ENCODE assay signal across 22 cellular contexts in the genomic region with DNA sequence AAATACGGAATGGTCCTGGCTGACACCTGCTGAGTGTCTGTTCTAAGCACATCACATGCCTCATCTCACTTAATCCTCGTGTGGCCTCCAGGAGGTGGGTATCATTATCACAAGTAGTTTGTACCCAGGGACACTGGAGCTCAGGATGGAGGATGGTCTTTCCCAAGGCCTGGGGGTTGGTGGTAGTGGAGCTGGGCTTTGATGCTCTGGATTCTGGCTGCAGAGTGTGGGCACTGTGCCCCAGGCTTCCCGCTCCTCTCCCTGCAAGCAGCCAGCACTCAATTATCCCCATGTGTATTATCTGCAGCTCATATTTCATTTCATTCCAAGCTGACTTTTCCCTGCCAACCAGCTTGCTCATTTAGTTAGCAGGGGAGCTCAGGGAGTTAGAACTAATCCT. TPM values are rescaled to one million over a fixed set of nuclear protein-coding genes. Genes with fewer than 3 reads are reported as not detected.
DNase-seq lines count a peak whose midpoint lies in the region; ATAC-seq, FAIRE-seq and TF ChIP-seq lines count a peak whose summit lies in the region.
"Had no signal": no experiment of that assay in that cellular context is flagged by ENCODE, and none has a peak within 500 bp of the region (broad histone marks: within the 10 kb centered on the region; RNA-seq: fewer than 3 reads in every experiment).

No MANE protein-coding gene starts in this region.

- no peaks in the 10 kb centered on the region for H4K20me1 ChIP-seq in GM23338 (replicated peaks; ENCODE audit: insufficient read depth)

- no peak overlapping the region for H3K4me2 ChIP-seq in GM23338

- no peak overlapping the region for H2AFZ ChIP-seq in GM23338

- DNase-seq in Right ventricle myocardium inferior (ENCODE audit: missing footprints) (no peak), cardiac septum (ENCODE audit: low spot score) (no peak), NCI-H524 treated with DMSO at 0.1 percent for 48 hours (lab: John Stamatoyannopoulos, UW) (peak; percentile 84), Right ventricle myocardium superior (peak; percentile 68), type B pancreatic cell (ENCODE audit: extremely low spot score, unreplicated experiment) (peak; percentile 18), GM23338 (ENCODE audit: low spot score) (no peak), HTR-8/SVneo (ENCODE audit: insufficient read length, low spot score) (no peak)
- DNase-seq: activated CD4-positive, alpha-beta memory T cell treated with anti-CD3 and anti-CD28 coated beads, Interleukin-2, amount 10 ng/mL, durations not matched to agents 7 days and 5 days; activated T-cell treated with anti-CD3 and anti-CD28 coated beads for 4 hours; adrenal gland; Calu3; EL; GOT3; NCI-H1436 treated with DMSO at 0.1 percent for 48 hours; NCI-H510A had no signal

- H3K9me3 Mint-ChIP-seq in type B pancreatic cell (no peaks in the 10 kb centered on the region), GM23338 (no peaks in the 10 kb centered on the region)
- H3K9me3 Mint-ChIP-seq: activated CD4-positive, alpha-beta memory T cell treated with anti-CD3 and anti-CD28 coated beads, Interleukin-2, amount 10 ng/mL, durations not matched to agents 7 days and 5 days; dendritic cell treated with granulocyte-macrophage colony-stimulating factor and Interleukin-4, amounts not matched to agents 40 ng/mL and 50 ng/mL, for 4 days had no signal

- no peaks in the 10 kb centered on the region for H3K4me1 ChIP-seq in GM23338 (ENCODE audit: insufficient read depth)
- H3K4me1 ChIP-seq: adrenal gland had no signal

- FAIRE-seq in HTR-8/SVneo (lab: Jason Lieb, UNC), result no peak
- FAIRE-seq: bronchial epithelial cell, endothelial cell of umbilical vein had no signal

- no peak overlapping the region for H3K27ac ChIP-seq in GM23338 (ENCODE audit: low read depth)
- H3K27ac ChIP-seq: adrenal gland, RWPE1 had no signal

- no peaks in the 10 kb centered on the region for H3F3A ChIP-seq in GM23338 (replicated peaks; ENCODE audit: low read depth)

- H3K79me2 ChIP-seq in GM23338 (replicated peaks; ENCODE audit: insufficient read depth), result no peaks in the 10 kb centered on the region

- peaks cover 14% of the 10 kb centered on the region for H3K27me3 Mint-ChIP-seq in type B pancreatic cell
- peaks cover 2% of the 10 kb centered on the region for H3K27me3 Mint-ChIP-seq in GM23338 (ENCODE audit: insufficient read depth, low read depth, poor library complexity)
- H3K27me3 Mint-ChIP-seq: activated CD4-positive, alpha-beta memory T cell treated with anti-CD3 and anti-CD28 coated beads, Interleukin-2, amount 10 ng/mL, durations not matched to agents 7 days and 5 days; dendritic cell treated with granulocyte-macrophage colony-stimulating factor and Interleukin-4, amounts not matched to agents 40 ng/mL and 50 ng/mL, for 4 days had no signal

- H3K27me3 ChIP-seq in GM23338 (ENCODE audit: insufficient read depth), result no peaks in the 10 kb centered on the region
- H3K27me3 ChIP-seq: adrenal gland had no signal

- intact Hi-C loops in Right ventricle myocardium inferior (cut with DNase I) (no loop called here), cardiac septum (cut with DNase I) (no loop called here), Right ventricle myocardium superior (cut with DNase I) (no loop called here)

- no peaks in the 10 kb centered on the region for H3K9me2 ChIP-seq in GM23338 (ENCODE audit: insufficient read depth)

- H3K36me3 ChIP-seq in GM23338 (ENCODE audit: insufficient read depth), result no peaks in the 10 kb centered on the region
- H3K36me3 ChIP-seq: adrenal gland had no signal

- H3K36me3 Mint-ChIP-seq in type B pancreatic cell (no peaks in the 10 kb centered on the region), GM23338 (ENCODE audit: low read depth) (no peaks in the 10 kb centered on the region)

- TF ChIP-seq CTCF in type B pancreatic cell (conservative IDR thresholded peaks at IDR 0.05), result no peak
- no peak for TF ChIP-seq CTCF in GM23338 (conservative IDR thresholded peaks at IDR 0.05; ENCODE audit: low read depth in 2 of 2)

- no peak overlapping the region for H3K4me3 ChIP-seq in GM23338
- H3K4me3 ChIP-seq: adrenal gland had no signal

- no peak overlapping the region for H3K27ac Mint-ChIP-seq in type B pancreatic cell
- H3K27ac Mint-ChIP-seq in GM23338, result no peak overlapping the region
- H3K27ac Mint-ChIP-seq: activated CD4-positive, alpha-beta memory T cell treated with anti-CD3 and anti-CD28 coated beads, Interleukin-2, amount 10 ng/mL, durations not matched to agents 7 days and 5 days; dendritic cell treated with granulocyte-macrophage colony-stimulating factor and Interleukin-4, amounts not matched to agents 40 ng/mL and 50 ng/mL, for 4 days; progenitor cell of endocrine pancreas had no signal

- peak; percentile 79 for ATAC-seq in Right ventricle myocardium inferior
- peak; percentile 88 for ATAC-seq in Right ventricle myocardium superior (ENCODE audit: poor library complexity)
- ATAC-seq in GM21529 (IDR thresholded peaks at IDR 0.05; ENCODE audit: unreplicated experiment), result no peak
- no peak for ATAC-seq in GM23338

- H3K4me3 Mint-ChIP-seq in type B pancreatic cell, result no peak overlapping the region
- no peak overlapping the region for H3K4me3 Mint-ChIP-seq in GM23338
- H3K4me3 Mint-ChIP-seq: activated CD4-positive, alpha-beta memory T cell treated with anti-CD3 and anti-CD28 coated beads, Interleukin-2, amount 10 ng/mL, durations not matched to agents 7 days and 5 days; dendritic cell treated with granulocyte-macrophage colony-stimulating factor and Interleukin-4, amounts not matched to agents 40 ng/mL and 50 ng/mL, for 4 days; neural crest cell had no signal

- H3K4me1 Mint-ChIP-seq in type B pancreatic cell (ENCODE audit: unreplicated experiment), result peaks cover 12% of the 10 kb centered on the region
- no peaks in the 10 kb centered on the region; the same call in 1 of the 3 replicates for H3K4me1 Mint-ChIP-seq in GM23338
- H3K4me1 Mint-ChIP-seq: activated CD4-positive, alpha-beta memory T cell treated with anti-CD3 and anti-CD28 coated beads, Interleukin-2, amount 10 ng/mL, durations not matched to agents 7 days and 5 days had no signal

TF ChIP-seq in GM23338, 12 proteins besides CTCF, POLR2A, EP300 and RAD21 (continues in another document):
- TF ChIP-seq CREB1 (CRISPR knock-in tag; IDR thresholded peaks at IDR 0.05; ENCODE audit: low read depth) (no peak), EZH2 (IDR thresholded peaks at IDR 0.05; ENCODE audit: low read depth, unreplicated experiment) (no peak), JUNB (IDR thresholded peaks at IDR 0.05; ENCODE audit: unreplicated experiment) (no peak), NANOG (IDR thresholded peaks at IDR 0.05; ENCODE audit: borderline replicate concordance) (no peak), EZH2phosphoT487 (IDR thresholded peaks at IDR 0.05; ENCODE audit: unreplicated experiment) (no peak), POLR2AphosphoS5 (IDR thresholded peaks at IDR 0.05; ENCODE audit: low read depth) (no peak), ZNF331 (CRISPR knock-in tag; IDR thresholded peaks at IDR 0.05; ENCODE audit: low read depth) (no peak)
- TF ChIP-seq, protein P1, sequence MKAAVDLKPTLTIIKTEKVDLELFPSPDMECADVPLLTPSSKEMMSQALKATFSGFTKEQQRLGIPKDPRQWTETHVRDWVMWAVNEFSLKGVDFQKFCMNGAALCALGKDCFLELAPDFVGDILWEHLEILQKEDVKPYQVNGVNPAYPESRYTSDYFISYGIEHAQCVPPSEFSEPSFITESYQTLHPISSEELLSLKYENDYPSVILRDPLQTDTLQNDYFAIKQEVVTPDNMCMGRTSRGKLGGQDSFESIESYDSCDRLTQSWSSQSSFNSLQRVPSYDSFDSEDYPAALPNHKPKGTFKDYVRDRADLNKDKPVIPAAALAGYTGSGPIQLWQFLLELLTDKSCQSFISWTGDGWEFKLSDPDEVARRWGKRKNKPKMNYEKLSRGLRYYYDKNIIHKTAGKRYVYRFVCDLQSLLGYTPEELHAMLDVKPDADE (IDR thresholded peaks at IDR 0.05), result no peak

RNA-seq across cellular contexts. Expression of gene SIAH3, which starts 52.1 kb away (rescaled TPM):
- total RNA-seq in Right ventricle myocardium inferior (0.05 TPM), cardiac septum (not detected), Right ventricle myocardium superior (not detected), type B pancreatic cell (ENCODE audit: low replicate concordance) (0.05 and 0.53 TPM in 2 replicates)
- 0.17 and 0.35 TPM in 2 replicates for total RNA-seq in GM23338 (2014; rRNA removed; shearing (Covaris generic))
- 0.13 and 0.14 TPM in 2 replicates for polyA plus RNA-seq in GM23338 (2016; fragmentation: Nextera tagmentation; extraction: Ambion mirVana)
- total RNA-seq: bronchial epithelial cell, Calu3, endothelial cell of umbilical vein, progenitor cell of endocrine pancreas had no signal

Comparison
In these comparisons a context has a peak if more than half of its experiments do, and no peak if none do; other contexts are left out.
1. DNase-seq: peak in NCI-H524 treated with DMSO at 0.1 percent for 48 hours (single experiment), Right ventricle myocardium superior (single experiment) and type B pancreatic cell (single experiment); none in Right ventricle myocardium inferior (single experiment), cardiac septum (single experiment), GM23338 (single experiment) and HTR-8/SVneo (single experiment).
2. ATAC-seq: peak in Right ventricle myocardium inferior (single experiment) and Right ventricle myocardium superior (single experiment); none in GM21529 (single experiment) and GM23338 (single experiment).